Comparison of ENCODE assay signal across 14 cellular contexts in the genomic region with DNA sequence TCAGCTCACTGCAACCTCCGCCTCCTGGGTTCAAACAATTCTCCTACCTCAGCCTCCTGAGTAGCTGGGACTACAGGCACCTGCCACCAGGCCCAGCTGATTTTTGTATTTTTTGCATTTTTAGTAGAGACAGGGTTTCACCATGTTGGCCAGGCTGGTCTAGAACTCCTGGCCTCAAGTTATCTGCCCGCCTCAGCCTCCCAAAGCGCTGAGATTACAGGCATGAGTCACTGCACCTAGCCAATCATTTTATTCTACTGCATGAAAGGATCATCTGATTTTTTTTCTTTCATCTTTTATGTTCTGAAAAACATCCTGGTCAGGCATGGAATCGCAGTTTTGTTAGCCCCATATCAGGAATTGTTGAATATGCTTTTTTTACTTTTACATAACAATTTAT. TPM values are rescaled to one million over a fixed set of nuclear protein-coding genes. Genes with fewer than 3 reads are reported as not detected.
"Had no signal": no experiment of that assay in that cellular context is flagged by ENCODE, and none has a peak within 500 bp of the region (broad histone marks: within the 10 kb centered on the region; RNA-seq: fewer than 3 reads in every experiment).

No MANE protein-coding gene starts in this region.

RNA-seq across cellular contexts. Expression of gene SPRR2F, which starts 15.4 kb away (rescaled TPM):
- total RNA-seq: activated B cell treated with CpG ODN at 0.5 μM for 24 hours; activated CD4-positive, alpha-beta memory T cell treated with anti-CD3 and anti-CD28 coated beads for 36 hours; activated CD4-positive, alpha-beta memory T cell treated with anti-CD3 and anti-CD28 coated beads, Interleukin-2, amount 10 ng/mL, durations not matched to agents 7 days and 5 days; activated CD4-positive, alpha-beta T cell treated with anti-CD3 and anti-CD28 coated beads for 36 hours; activated CD4-positive, alpha-beta T cell treated with anti-CD3 and anti-CD28 coated beads, Interleukin-2, amount 10 ng/mL, durations not matched to agents 24 days and 14 days; activated CD4-positive, alpha-beta T cell treated with anti-CD3 and anti-CD28 coated beads, Interleukin-2, amount 10 ng/mL, durations not matched to agents 7 days and 5 days; activated CD8-positive, alpha-beta memory T cell treated with anti-CD3 and anti-CD28 coated beads for 36 hours; activated CD8-positive, alpha-beta memory T cell treated with anti-CD3 and anti-CD28 coated beads, Interleukin-2, amount 10 ng/mL, durations not matched to agents 7 days and 5 days; activated CD8-positive, alpha-beta T cell treated with anti-CD3 and anti-CD28 coated beads for 36 hours; activated CD8-positive, alpha-beta T cell treated with anti-CD3 and anti-CD28 coated beads, Interleukin-2, amount 10 ng/mL, durations not matched to agents 7 days and 5 days; T-helper 1 cell treated with Interleukin-12 subunit alpha and Interleukin-12 subunit beta and Interleukin-4 antibody, amounts not matched to agents 30 ng/mL and 1 ng/mL, for 36 hours; T-helper 17 cell; T-helper 2 cell treated with Interferon-gamma antibody and Interleukin-4, amounts not matched to agents 100 ng/mL and 5 ng/mL, for 36 hours; WTC11 had no signal

RNA-seq across cellular contexts. Expression of gene SPRR2G, which starts 22.0 kb away (rescaled TPM):
- total RNA-seq: activated B cell treated with CpG ODN at 0.5 μM for 24 hours; activated CD4-positive, alpha-beta memory T cell treated with anti-CD3 and anti-CD28 coated beads for 36 hours; activated CD4-positive, alpha-beta memory T cell treated with anti-CD3 and anti-CD28 coated beads, Interleukin-2, amount 10 ng/mL, durations not matched to agents 7 days and 5 days; activated CD4-positive, alpha-beta T cell treated with anti-CD3 and anti-CD28 coated beads for 36 hours; activated CD4-positive, alpha-beta T cell treated with anti-CD3 and anti-CD28 coated beads, Interleukin-2, amount 10 ng/mL, durations not matched to agents 24 days and 14 days; activated CD4-positive, alpha-beta T cell treated with anti-CD3 and anti-CD28 coated beads, Interleukin-2, amount 10 ng/mL, durations not matched to agents 7 days and 5 days; activated CD8-positive, alpha-beta memory T cell treated with anti-CD3 and anti-CD28 coated beads for 36 hours; activated CD8-positive, alpha-beta memory T cell treated with anti-CD3 and anti-CD28 coated beads, Interleukin-2, amount 10 ng/mL, durations not matched to agents 7 days and 5 days; activated CD8-positive, alpha-beta T cell treated with anti-CD3 and anti-CD28 coated beads for 36 hours; activated CD8-positive, alpha-beta T cell treated with anti-CD3 and anti-CD28 coated beads, Interleukin-2, amount 10 ng/mL, durations not matched to agents 7 days and 5 days; T-helper 1 cell treated with Interleukin-12 subunit alpha and Interleukin-12 subunit beta and Interleukin-4 antibody, amounts not matched to agents 30 ng/mL and 1 ng/mL, for 36 hours; T-helper 17 cell; T-helper 2 cell treated with Interferon-gamma antibody and Interleukin-4, amounts not matched to agents 100 ng/mL and 5 ng/mL, for 36 hours; WTC11 had no signal

RNA-seq across cellular contexts. Expression of gene SPRR2E, which starts 34.4 kb away (rescaled TPM):
- total RNA-seq: activated B cell treated with CpG ODN at 0.5 μM for 24 hours; activated CD4-positive, alpha-beta memory T cell treated with anti-CD3 and anti-CD28 coated beads for 36 hours; activated CD4-positive, alpha-beta memory T cell treated with anti-CD3 and anti-CD28 coated beads, Interleukin-2, amount 10 ng/mL, durations not matched to agents 7 days and 5 days; activated CD4-positive, alpha-beta T cell treated with anti-CD3 and anti-CD28 coated beads for 36 hours; activated CD4-positive, alpha-beta T cell treated with anti-CD3 and anti-CD28 coated beads, Interleukin-2, amount 10 ng/mL, durations not matched to agents 24 days and 14 days; activated CD4-positive, alpha-beta T cell treated with anti-CD3 and anti-CD28 coated beads, Interleukin-2, amount 10 ng/mL, durations not matched to agents 7 days and 5 days; activated CD8-positive, alpha-beta memory T cell treated with anti-CD3 and anti-CD28 coated beads for 36 hours; activated CD8-positive, alpha-beta memory T cell treated with anti-CD3 and anti-CD28 coated beads, Interleukin-2, amount 10 ng/mL, durations not matched to agents 7 days and 5 days; activated CD8-positive, alpha-beta T cell treated with anti-CD3 and anti-CD28 coated beads for 36 hours; activated CD8-positive, alpha-beta T cell treated with anti-CD3 and anti-CD28 coated beads, Interleukin-2, amount 10 ng/mL, durations not matched to agents 7 days and 5 days; T-helper 1 cell treated with Interleukin-12 subunit alpha and Interleukin-12 subunit beta and Interleukin-4 antibody, amounts not matched to agents 30 ng/mL and 1 ng/mL, for 36 hours; T-helper 17 cell; T-helper 2 cell treated with Interferon-gamma antibody and Interleukin-4, amounts not matched to agents 100 ng/mL and 5 ng/mL, for 36 hours; WTC11 had no signal

RNA-seq across cellular contexts. Expression of gene SPRR2B, which starts 57.3 kb away (rescaled TPM):
- total RNA-seq: activated B cell treated with CpG ODN at 0.5 μM for 24 hours; activated CD4-positive, alpha-beta memory T cell treated with anti-CD3 and anti-CD28 coated beads for 36 hours; activated CD4-positive, alpha-beta memory T cell treated with anti-CD3 and anti-CD28 coated beads, Interleukin-2, amount 10 ng/mL, durations not matched to agents 7 days and 5 days; activated CD4-positive, alpha-beta T cell treated with anti-CD3 and anti-CD28 coated beads for 36 hours; activated CD4-positive, alpha-beta T cell treated with anti-CD3 and anti-CD28 coated beads, Interleukin-2, amount 10 ng/mL, durations not matched to agents 24 days and 14 days; activated CD4-positive, alpha-beta T cell treated with anti-CD3 and anti-CD28 coated beads, Interleukin-2, amount 10 ng/mL, durations not matched to agents 7 days and 5 days; activated CD8-positive, alpha-beta memory T cell treated with anti-CD3 and anti-CD28 coated beads for 36 hours; activated CD8-positive, alpha-beta memory T cell treated with anti-CD3 and anti-CD28 coated beads, Interleukin-2, amount 10 ng/mL, durations not matched to agents 7 days and 5 days; activated CD8-positive, alpha-beta T cell treated with anti-CD3 and anti-CD28 coated beads for 36 hours; activated CD8-positive, alpha-beta T cell treated with anti-CD3 and anti-CD28 coated beads, Interleukin-2, amount 10 ng/mL, durations not matched to agents 7 days and 5 days; T-helper 1 cell treated with Interleukin-12 subunit alpha and Interleukin-12 subunit beta and Interleukin-4 antibody, amounts not matched to agents 30 ng/mL and 1 ng/mL, for 36 hours; T-helper 17 cell; T-helper 2 cell treated with Interferon-gamma antibody and Interleukin-4, amounts not matched to agents 100 ng/mL and 5 ng/mL, for 36 hours; WTC11 had no signal
